In genomic region chr7:35331730-35332678, GRCh38 we compare ENCODE assay signal across 1 cellular context.
A peak's percentile ranks its signal among the peaks of the same experiment; 100 is the strongest.
TF ChIP-seq lines count a peak whose summit lies in the region.

No MANE protein-coding gene starts in this region.

TF ChIP-seq in K562, 482 proteins besides CTCF, POLR2A, EP300 and RAD21 (continued from another document):
- TF ChIP-seq PKNOX1 (IDR thresholded peaks at IDR 0.05) = no peak
- TF ChIP-seq SETDB1 (IDR thresholded peaks at IDR 0.05; ENCODE audit: low read length) = no peak
- 0 out of 2 replicates have a peak, but pooled peaks have one; percentile 7 for TF ChIP-seq TCF3 (CRISPR knock-in tag; IDR thresholded peaks at IDR 0.05)
- no peak for TF ChIP-seq CEBPB (tag; IDR thresholded peaks at IDR 0.05)
- TF ChIP-seq SAP30 (IDR thresholded peaks at IDR 0.05; ENCODE audit: borderline replicate concordance, insufficient read depth, low read depth, low read length, poor library complexity, severe bottlenecking) = no peak
- TF ChIP-seq GABPA (tag; conservative IDR thresholded peaks at IDR 0.05; ENCODE audit: low read depth) = no peak
- TF ChIP-seq CBFA2T3 (IDR thresholded peaks at IDR 0.05) = peak; percentile 64
- no peak for TF ChIP-seq SAFB2 (IDR thresholded peaks at IDR 0.05; ENCODE audit: borderline replicate concordance, low read depth, low read length, severe bottlenecking)
- peak; percentile 40; the same call in 1 of the 2 replicates for TF ChIP-seq TAL1 (IDR thresholded peaks at IDR 0.05)
- TF ChIP-seq NCOR1 (IDR thresholded peaks at IDR 0.05) = peak; percentile 38; the same call in 1 of the 2 replicates
